In the genomic region with DNA sequence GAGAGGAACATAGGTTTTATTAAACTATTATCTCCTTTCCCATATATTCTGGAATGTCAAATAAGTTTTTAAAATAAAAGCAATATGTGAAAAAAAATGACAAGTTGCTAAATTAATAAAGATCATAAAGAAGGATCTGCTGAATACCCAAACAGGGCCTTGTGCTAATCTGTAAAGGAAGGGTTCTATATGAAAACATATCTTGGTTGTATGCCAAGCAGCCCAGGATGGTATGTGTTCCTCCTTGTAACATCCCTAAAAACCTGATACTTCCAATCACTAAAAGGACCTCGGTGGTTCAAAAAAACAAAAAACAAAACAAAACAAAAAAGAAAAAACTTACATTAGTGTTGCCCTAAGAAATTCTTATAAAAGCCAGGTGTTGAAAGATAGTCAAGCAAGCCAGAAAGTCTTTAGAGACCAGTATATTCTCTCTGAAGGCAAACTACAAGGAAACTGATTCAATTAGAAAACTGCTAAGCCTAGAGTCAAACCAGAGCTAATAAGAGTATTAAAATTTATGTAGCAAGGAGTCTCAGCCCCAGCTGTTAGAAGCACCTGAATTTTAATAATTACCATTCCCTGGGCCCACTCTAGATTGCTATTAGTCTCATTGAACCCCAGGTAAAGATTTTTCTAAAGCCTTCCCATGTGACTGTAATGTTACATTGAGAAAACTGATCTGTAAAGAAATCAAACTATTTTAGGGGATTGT, we compare ENCODE assay signal across 14 cellular contexts.
A peak's percentile ranks its signal among the peaks of the same experiment; 100 is the strongest.
DNase-seq lines count a peak whose midpoint lies in the region; ATAC-seq lines count a peak whose summit lies in the region.
"Had no signal": no experiment of that assay in that cellular context is flagged by ENCODE, and none has a peak within 500 bp of the region (broad histone marks: within the 10 kb centered on the region; RNA-seq: fewer than 3 reads in every experiment).

No MANE protein-coding gene starts in this region.

- ATAC-seq in GM19023 (IDR thresholded peaks at IDR 0.05; ENCODE audit: unreplicated experiment): no peak
- no peak for ATAC-seq in GM19035 (IDR thresholded peaks at IDR 0.05; ENCODE audit: unreplicated experiment)
- ATAC-seq: left colon had no signal

- peaks cover 0 to 6% (median 0%) of the 10 kb centered on the region in 11 experiments; a peak in 1 of 22 replicates for H4K20me1 ChIP-seq in BLaER1 treated with 17β-estradiol and CSF1 and Interleukin-3, amounts not matched to agents 10 nM and 100 nM

- H3K36me3 ChIP-seq in BLaER1 treated with 17β-estradiol and CSF1 and Interleukin-3, amounts not matched to agents 10 nM and 100 nM: no peaks in the 10 kb centered on the region
- H3K36me3 ChIP-seq in H7 (replicated peaks; ENCODE audit: control insufficient read depth, insufficient read depth, low read length) (no peaks in the 10 kb centered on the region), SK-N-MC (ENCODE audit: insufficient read depth, low read length) (no peaks in the 10 kb centered on the region)
- H3K36me3 ChIP-seq: tibial artery had no signal

- peak overlapping the region; percentile 84 to 97 (median 94); a peak in 21 of 22 replicates for H3K4me2 ChIP-seq in BLaER1 treated with 17β-estradiol and CSF1 and Interleukin-3, amounts not matched to agents 10 nM and 100 nM

- peaks cover 25 to 36% (median 32%) of the 10 kb centered on the region in 10 experiments for H3K4me1 ChIP-seq in BLaER1 treated with 17β-estradiol and CSF1 and Interleukin-3, amounts not matched to agents 10 nM and 100 nM
- H3K4me1 ChIP-seq: parathyroid adenoma had no signal

- H3K4me3 ChIP-seq in BLaER1 treated with 17β-estradiol and CSF1 and Interleukin-3, amounts not matched to agents 10 nM and 100 nM: peak overlapping the region in 8 of 10 experiments; percentile 63 to 75 (median 71); a peak in 16 of 20 replicates
- H3K4me3 ChIP-seq in H7 (ENCODE audit: insufficient read depth, low read depth, low read length): peak overlapping the region; percentile 92
- H3K4me3 ChIP-seq in SK-N-MC: peak overlapping the region; percentile 81
- H3K4me3 ChIP-seq in iPS-11a (ENCODE audit: low read depth, low read length): peak overlapping the region; percentile 89
- H3K4me3 ChIP-seq: tibial artery had no signal

- peak overlapping the region; percentile 52 to 94 (median 92); a peak in 20 of 22 replicates for H3K9ac ChIP-seq in BLaER1 treated with 17β-estradiol and CSF1 and Interleukin-3, amounts not matched to agents 10 nM and 100 nM
- peak overlapping the region; percentile 84 for H3K9ac ChIP-seq in SK-N-MC (ENCODE audit: insufficient read length)
- H3K9ac ChIP-seq: parathyroid adenoma had no signal

- DNase-seq in H7 (no peak), SK-N-MC (ENCODE audit: low read depth, low spot score) (no peak), pons (ENCODE audit: low spot score) (no peak), NCI-H1930 (lab: John Stamatoyannopoulos, UW) (no peak)
- DNase-seq: CD8-positive, alpha-beta memory T cell; left colon; NCI-H187 treated with DMSO at 0.1 percent for 48 hours; SHP77; tibial artery had no signal

- H3K9me3 ChIP-seq in BLaER1 treated with 17β-estradiol and CSF1 and Interleukin-3, amounts not matched to agents 10 nM and 100 nM (replicated peaks in 1 of 11): no peaks in the 10 kb centered on the region
- H3K9me3 ChIP-seq in SK-N-MC (ENCODE audit: low read depth, low read length): 0 out of 2 replicates have a peak, but pooled peaks cover 5% of the 10 kb centered on the region
- H3K9me3 ChIP-seq: tibial artery had no signal

- H3K27ac ChIP-seq in BLaER1 treated with 17β-estradiol and CSF1 and Interleukin-3, amounts not matched to agents 10 nM and 100 nM: peak overlapping the region in 9 of 11 experiments; percentile 88 to 98 (median 95); a peak in 17 of 22 replicates
- peak overlapping the region; percentile 89 for H3K27ac ChIP-seq in SK-N-MC
- H3K27ac ChIP-seq: parathyroid adenoma, tibial artery had no signal

- H3K27me3 ChIP-seq in BLaER1 treated with 17β-estradiol and CSF1 and Interleukin-3, amounts not matched to agents 10 nM and 100 nM: 0 out of 22 replicates have a peak, but pooled peaks cover 0 to 5% (median 0%) of the 10 kb centered on the region in 11 experiments
- H3K27me3 ChIP-seq in H7 (ENCODE audit: control insufficient read depth, insufficient read depth, low read length): no peaks in the 10 kb centered on the region
